1 cellular context compared by ENCODE assay signal in the genomic region with DNA sequence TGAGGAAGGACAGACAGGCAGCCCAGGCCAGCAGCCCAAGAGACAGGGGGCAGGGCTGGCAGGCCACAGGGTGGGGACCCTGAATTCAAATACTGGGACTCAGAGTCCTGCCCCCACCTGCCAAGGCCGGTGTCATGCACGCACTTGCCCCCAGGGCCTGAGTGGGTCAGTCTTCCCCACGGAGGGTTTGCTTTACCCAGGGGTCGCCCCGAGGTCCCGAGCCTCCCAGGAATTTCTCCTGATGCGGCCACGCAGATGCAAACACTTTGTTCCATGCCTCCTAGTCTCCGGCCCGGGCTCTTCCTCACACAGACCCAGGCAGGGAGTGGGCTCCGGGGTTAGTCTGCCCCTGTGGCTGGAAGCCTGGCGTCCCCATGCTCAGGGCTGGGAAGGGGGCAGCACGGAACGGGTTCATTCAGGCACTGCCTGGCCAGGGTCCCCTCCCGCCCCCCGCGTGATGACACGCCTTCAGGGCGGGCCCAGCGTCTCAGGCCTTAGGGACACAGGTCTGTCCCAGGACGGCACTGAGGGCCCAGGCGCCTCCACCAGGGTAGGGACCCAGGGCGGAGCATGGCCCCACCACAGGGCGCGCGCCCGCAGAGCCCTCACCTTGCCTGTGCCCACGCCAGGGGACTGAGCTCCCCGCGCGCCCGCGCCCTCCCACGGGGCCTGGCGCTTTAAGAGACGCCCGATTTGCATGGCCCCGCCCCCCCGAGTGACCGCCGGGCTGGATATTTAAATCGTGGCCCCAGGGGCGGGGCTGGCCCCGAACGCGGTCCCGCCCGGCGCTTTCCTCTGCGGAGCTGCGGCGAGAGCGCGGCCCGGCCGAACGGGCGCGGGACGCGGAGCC.
TF ChIP-seq lines count a peak whose summit lies in the region.

A gene (plus strand): TSS at position 763 of the 850 bp plus-strand sequence. CDS start 220 bp downstream, outside the sequence.

TF ChIP-seq in HEK293, 187 proteins besides CTCF, POLR2A, EP300 and RAD21 (continued from another document):
- TF ChIP-seq, protein P1, sequence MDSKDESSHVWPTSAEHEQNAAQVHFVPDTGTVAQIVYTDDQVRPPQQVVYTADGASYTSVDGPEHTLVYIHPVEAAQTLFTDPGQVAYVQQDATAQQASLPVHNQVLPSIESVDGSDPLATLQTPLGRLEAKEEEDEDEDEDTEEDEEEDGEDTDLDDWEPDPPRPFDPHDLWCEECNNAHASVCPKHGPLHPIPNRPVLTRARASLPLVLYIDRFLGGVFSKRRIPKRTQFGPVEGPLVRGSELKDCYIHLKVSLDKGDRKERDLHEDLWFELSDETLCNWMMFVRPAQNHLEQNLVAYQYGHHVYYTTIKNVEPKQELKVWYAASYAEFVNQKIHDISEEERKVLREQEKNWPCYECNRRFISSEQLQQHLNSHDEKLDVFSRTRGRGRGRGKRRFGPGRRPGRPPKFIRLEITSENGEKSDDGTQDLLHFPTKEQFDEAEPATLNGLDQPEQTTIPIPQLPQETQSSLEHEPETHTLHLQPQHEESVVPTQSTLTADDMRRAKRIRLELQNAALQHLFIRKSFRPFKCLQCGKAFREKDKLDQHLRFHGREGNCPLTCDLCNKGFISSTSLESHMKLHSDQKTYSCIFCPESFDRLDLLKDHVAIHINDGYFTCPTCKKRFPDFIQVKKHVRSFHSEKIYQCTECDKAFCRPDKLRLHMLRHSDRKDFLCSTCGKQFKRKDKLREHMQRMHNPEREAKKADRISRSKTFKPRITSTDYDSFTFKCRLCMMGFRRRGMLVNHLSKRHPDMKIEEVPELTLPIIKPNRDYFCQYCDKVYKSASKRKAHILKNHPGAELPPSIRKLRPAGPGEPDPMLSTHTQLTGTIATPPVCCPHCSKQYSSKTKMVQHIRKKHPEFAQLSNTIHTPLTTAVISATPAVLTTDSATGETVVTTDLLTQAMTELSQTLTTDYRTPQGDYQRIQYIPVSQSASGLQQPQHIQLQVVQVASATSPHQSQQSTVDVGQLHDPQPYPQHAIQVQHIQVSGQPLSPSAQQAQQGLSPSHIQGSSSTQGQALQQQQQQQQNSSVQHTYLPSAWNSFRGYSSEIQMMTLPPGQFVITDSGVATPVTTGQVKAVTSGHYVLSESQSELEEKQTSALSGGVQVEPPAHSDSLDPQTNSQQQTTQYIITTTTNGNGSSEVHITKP (tag by site-specific recombination; IDR thresholded peaks at IDR 0.05), result peak; percentile 55; the same call in 1 of the 2 replicates
- peak; percentile 87 for TF ChIP-seq ZBTB48 (tag by site-specific recombination; IDR thresholded peaks at IDR 0.05)
- TF ChIP-seq SCRT1 (tag by site-specific recombination; IDR thresholded peaks at IDR 0.05; ENCODE audit: borderline replicate concordance), result no peak
- no peak for TF ChIP-seq YY1 (tag by site-specific recombination; IDR thresholded peaks at IDR 0.05)
- TF ChIP-seq ZNF184 (tag by site-specific recombination; IDR thresholded peaks at IDR 0.05), result no peak
- TF ChIP-seq, protein P2, sequence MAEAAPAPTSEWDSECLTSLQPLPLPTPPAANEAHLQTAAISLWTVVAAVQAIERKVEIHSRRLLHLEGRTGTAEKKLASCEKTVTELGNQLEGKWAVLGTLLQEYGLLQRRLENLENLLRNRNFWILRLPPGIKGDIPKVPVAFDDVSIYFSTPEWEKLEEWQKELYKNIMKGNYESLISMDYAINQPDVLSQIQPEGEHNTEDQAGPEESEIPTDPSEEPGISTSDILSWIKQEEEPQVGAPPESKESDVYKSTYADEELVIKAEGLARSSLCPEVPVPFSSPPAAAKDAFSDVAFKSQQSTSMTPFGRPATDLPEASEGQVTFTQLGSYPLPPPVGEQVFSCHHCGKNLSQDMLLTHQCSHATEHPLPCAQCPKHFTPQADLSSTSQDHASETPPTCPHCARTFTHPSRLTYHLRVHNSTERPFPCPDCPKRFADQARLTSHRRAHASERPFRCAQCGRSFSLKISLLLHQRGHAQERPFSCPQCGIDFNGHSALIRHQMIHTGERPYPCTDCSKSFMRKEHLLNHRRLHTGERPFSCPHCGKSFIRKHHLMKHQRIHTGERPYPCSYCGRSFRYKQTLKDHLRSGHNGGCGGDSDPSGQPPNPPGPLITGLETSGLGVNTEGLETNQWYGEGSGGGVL (tag by site-specific recombination; IDR thresholded peaks at IDR 0.05), result no peak
- TF ChIP-seq EGR2 (tag by site-specific recombination; IDR thresholded peaks at IDR 0.05; ENCODE audit: low read depth), result peak; percentile 41; the same call in 1 of the 2 replicates
- TF ChIP-seq ZNF335 (tag by site-specific recombination; conservative IDR thresholded peaks at IDR 0.05), result peak; percentile 96
- TF ChIP-seq ZFP69B (tag by site-specific recombination; IDR thresholded peaks at IDR 0.05), result peak; percentile 90
- no peak for TF ChIP-seq GLI2 (tag by site-specific recombination; IDR thresholded peaks at IDR 0.05; ENCODE audit: borderline replicate concordance, low read depth)
- peak; percentile 34; the same call in 1 of the 2 replicates for TF ChIP-seq KLF8 (tag by site-specific recombination; IDR thresholded peaks at IDR 0.05)
- TF ChIP-seq, protein P3, sequence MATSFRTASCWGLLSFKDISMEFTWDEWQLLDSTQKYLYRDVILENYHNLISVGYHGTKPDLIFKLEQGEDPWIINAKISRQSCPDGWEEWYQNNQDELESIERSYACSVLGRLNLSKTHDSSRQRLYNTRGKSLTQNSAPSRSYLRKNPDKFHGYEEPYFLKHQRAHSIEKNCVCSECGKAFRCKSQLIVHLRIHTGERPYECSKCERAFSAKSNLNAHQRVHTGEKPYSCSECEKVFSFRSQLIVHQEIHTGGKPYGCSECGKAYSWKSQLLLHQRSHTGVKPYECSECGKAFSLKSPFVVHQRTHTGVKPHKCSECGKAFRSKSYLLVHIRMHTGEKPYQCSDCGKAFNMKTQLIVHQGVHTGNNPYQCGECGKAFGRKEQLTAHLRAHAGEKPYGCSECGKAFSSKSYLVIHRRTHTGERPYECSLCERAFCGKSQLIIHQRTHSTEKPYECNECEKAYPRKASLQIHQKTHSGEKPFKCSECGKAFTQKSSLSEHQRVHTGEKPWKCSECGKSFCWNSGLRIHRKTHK (tag by site-specific recombination; IDR thresholded peaks at IDR 0.05), result no peak
- TF ChIP-seq ZFHX2 (tag by site-specific recombination; conservative IDR thresholded peaks at IDR 0.05), result peak; percentile 59
- 0 out of 2 replicates have a peak, but pooled peaks have one; percentile 13 for TF ChIP-seq ZNF76 (tag by site-specific recombination; IDR thresholded peaks at IDR 0.05; ENCODE audit: borderline replicate concordance, low read depth)
- TF ChIP-seq ZBTB8A (tag by site-specific recombination; IDR thresholded peaks at IDR 0.05), result peak; percentile 77
- TF ChIP-seq, protein P4, sequence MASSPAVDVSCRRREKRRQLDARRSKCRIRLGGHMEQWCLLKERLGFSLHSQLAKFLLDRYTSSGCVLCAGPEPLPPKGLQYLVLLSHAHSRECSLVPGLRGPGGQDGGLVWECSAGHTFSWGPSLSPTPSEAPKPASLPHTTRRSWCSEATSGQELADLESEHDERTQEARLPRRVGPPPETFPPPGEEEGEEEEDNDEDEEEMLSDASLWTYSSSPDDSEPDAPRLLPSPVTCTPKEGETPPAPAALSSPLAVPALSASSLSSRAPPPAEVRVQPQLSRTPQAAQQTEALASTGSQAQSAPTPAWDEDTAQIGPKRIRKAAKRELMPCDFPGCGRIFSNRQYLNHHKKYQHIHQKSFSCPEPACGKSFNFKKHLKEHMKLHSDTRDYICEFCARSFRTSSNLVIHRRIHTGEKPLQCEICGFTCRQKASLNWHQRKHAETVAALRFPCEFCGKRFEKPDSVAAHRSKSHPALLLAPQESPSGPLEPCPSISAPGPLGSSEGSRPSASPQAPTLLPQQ (tag by site-specific recombination; IDR thresholded peaks at IDR 0.05), result peak; percentile 94
- TF ChIP-seq KLF1 (tag by site-specific recombination; IDR thresholded peaks at IDR 0.05), result peak; percentile 67
- peak; percentile 69; the same call in 1 of the 2 replicates for TF ChIP-seq ZBTB20 (tag by site-specific recombination; IDR thresholded peaks at IDR 0.05)
- TF ChIP-seq, protein P5, sequence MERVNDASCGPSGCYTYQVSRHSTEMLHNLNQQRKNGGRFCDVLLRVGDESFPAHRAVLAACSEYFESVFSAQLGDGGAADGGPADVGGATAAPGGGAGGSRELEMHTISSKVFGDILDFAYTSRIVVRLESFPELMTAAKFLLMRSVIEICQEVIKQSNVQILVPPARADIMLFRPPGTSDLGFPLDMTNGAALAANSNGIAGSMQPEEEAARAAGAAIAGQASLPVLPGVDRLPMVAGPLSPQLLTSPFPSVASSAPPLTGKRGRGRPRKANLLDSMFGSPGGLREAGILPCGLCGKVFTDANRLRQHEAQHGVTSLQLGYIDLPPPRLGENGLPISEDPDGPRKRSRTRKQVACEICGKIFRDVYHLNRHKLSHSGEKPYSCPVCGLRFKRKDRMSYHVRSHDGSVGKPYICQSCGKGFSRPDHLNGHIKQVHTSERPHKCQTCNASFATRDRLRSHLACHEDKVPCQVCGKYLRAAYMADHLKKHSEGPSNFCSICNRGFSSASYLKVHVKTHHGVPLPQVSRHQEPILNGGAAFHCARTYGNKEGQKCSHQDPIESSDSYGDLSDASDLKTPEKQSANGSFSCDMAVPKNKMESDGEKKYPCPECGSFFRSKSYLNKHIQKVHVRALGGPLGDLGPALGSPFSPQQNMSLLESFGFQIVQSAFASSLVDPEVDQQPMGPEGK (tag by site-specific recombination; IDR thresholded peaks at IDR 0.05), result peak; percentile 63
- TF ChIP-seq, protein P6, sequence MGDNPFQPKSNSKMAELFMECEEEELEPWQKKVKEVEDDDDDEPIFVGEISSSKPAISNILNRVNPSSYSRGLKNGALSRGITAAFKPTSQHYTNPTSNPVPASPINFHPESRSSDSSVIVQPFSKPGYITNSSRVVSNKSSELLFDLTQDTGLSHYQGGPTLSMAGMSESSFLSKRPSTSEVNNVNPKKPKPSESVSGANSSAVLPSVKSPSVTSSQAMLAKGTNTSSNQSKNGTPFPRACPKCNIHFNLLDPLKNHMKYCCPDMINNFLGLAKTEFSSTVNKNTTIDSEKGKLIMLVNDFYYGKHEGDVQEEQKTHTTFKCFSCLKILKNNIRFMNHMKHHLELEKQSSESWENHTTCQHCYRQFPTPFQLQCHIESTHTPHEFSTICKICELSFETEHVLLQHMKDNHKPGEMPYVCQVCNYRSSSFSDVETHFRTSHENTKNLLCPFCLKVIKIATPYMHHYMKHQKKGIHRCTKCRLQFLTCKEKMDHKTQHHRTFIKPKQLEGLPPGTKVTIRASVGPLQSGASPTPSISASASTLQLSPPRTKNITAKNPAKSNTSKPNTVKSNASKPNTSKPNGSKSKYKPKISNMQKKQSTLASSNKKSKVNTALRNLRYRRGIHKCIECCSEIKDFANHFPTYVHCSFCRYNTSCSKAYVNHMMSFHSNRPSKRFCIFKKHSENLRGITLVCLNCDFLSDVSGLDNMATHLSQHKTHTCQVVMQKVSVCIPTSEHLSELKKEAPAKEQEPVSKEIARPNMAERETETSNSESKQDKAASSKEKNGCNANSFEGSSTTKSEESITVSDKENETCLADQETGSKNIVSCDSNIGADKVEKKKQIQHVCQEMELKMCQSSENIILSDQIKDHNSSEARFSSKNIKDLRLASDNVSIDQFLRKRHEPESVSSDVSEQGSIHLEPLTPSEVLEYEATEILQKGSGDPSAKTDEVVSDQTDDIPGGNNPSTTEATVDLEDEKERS (tag by site-specific recombination; IDR thresholded peaks at IDR 0.05), result no peak
- TF ChIP-seq KLF9 (tag by site-specific recombination; IDR thresholded peaks at IDR 0.05; ENCODE audit: low read depth), result peak; percentile 64
- TF ChIP-seq, protein P7, sequence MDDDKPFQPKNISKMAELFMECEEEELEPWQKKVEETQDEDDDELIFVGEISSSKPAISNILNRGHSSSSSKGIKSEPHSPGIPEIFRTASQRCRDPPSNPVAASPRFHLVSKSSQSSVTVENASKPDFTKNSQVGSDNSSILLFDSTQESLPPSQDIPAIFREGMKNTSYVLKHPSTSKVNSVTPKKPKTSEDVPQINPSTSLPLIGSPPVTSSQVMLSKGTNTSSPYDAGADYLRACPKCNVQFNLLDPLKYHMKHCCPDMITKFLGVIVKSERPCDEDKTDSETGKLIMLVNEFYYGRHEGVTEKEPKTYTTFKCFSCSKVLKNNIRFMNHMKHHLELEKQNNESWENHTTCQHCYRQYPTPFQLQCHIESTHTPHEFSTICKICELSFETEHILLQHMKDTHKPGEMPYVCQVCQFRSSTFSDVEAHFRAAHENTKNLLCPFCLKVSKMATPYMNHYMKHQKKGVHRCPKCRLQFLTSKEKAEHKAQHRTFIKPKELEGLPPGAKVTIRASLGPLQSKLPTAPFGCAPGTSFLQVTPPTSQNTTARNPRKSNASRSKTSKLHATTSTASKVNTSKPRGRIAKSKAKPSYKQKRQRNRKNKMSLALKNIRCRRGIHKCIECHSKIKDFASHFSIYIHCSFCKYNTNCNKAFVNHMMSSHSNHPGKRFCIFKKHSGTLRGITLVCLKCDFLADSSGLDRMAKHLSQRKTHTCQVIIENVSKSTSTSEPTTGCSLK (tag by site-specific recombination; IDR thresholded peaks at IDR 0.05), result no peak
- peak; percentile 81 for TF ChIP-seq SP3 (tag by site-specific recombination; IDR thresholded peaks at IDR 0.05)
- TF ChIP-seq GLIS1 (tag by site-specific recombination; IDR thresholded peaks at IDR 0.05), result peak; percentile 72
- TF ChIP-seq, protein P8, sequence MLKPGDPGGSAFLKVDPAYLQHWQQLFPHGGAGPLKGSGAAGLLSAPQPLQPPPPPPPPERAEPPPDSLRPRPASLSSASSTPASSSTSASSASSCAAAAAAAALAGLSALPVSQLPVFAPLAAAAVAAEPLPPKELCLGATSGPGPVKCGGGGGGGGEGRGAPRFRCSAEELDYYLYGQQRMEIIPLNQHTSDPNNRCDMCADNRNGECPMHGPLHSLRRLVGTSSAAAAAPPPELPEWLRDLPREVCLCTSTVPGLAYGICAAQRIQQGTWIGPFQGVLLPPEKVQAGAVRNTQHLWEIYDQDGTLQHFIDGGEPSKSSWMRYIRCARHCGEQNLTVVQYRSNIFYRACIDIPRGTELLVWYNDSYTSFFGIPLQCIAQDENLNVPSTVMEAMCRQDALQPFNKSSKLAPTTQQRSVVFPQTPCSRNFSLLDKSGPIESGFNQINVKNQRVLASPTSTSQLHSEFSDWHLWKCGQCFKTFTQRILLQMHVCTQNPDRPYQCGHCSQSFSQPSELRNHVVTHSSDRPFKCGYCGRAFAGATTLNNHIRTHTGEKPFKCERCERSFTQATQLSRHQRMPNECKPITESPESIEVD (tag by site-specific recombination; IDR thresholded peaks at IDR 0.05), result no peak
- peak; percentile 52 for TF ChIP-seq ZIC2 (tag by site-specific recombination; IDR thresholded peaks at IDR 0.05)
- TF ChIP-seq KLF16 (tag by site-specific recombination; IDR thresholded peaks at IDR 0.05), result peak; percentile 44; the same call in 1 of the 2 replicates
- TF ChIP-seq, protein P9, sequence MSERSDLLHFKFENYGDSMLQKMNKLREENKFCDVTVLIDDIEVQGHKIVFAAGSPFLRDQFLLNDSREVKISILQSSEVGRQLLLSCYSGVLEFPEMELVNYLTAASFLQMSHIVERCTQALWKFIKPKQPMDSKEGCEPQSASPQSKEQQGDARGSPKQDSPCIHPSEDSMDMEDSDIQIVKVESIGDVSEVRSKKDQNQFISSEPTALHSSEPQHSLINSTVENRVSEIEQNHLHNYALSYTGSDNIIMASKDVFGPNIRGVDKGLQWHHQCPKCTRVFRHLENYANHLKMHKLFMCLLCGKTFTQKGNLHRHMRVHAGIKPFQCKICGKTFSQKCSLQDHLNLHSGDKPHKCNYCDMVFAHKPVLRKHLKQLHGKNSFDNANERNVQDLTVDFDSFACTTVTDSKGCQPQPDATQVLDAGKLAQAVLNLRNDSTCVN (tag by site-specific recombination; optimal IDR thresholded peaks at IDR 0.05), result peak; percentile 77
TF ChIP-seq in HEK293: peak in this region for 23.
